22 cellular contexts compared by ENCODE assay signal in genomic region chr22:17537155-17537554, GRCh38. TPM values are rescaled to one million over a fixed set of nuclear protein-coding genes. Genes with fewer than 3 reads are reported as not detected.
DNase-seq lines count a peak whose midpoint lies in the region; ATAC-seq, FAIRE-seq and TF ChIP-seq lines count a peak whose summit lies in the region.
"Had no signal": no experiment of that assay in that cellular context is flagged by ENCODE, and none has a peak within 500 bp of the region (broad histone marks: within the 10 kb centered on the region; RNA-seq: fewer than 3 reads in every experiment).

No MANE protein-coding gene starts in this region.

- H4K20me1 ChIP-seq in H1 (replicated peaks in 1 of 2; ENCODE audit: control insufficient read depth in 1 of 2, insufficient read depth in 2 of 2, low read length in 2 of 2) (peaks cover 0 to 2% of the 10 kb centered on the region in 2 experiments), MM.1S (ENCODE audit: insufficient read depth, low read length) (no peaks in the 10 kb centered on the region)
- H4K20me1 ChIP-seq: BLaER1 had no signal

- TF ChIP-seq EP300 in H1 (IDR thresholded peaks at IDR 0.05; ENCODE audit: borderline replicate concordance in 1 of 2, low read depth in 2 of 2, low read length in 2 of 2) = no peak

- no peaks in the 10 kb centered on the region; the same call in 1 of the 2 replicates for H3K23me2 ChIP-seq in H1 (ENCODE audit: low read depth, low read length)

- FAIRE-seq in H1 (lab: Jason Lieb, UNC) = no peak
- no peak for FAIRE-seq in GM12892 (lab: Jason Lieb, UNC)
- FAIRE-seq: D721Med, GM18507 had no signal

- peaks cover 18 to 49% (median 28%) of the 10 kb centered on the region in 4 experiments for H3K36me3 ChIP-seq in H1 (ENCODE audit: control insufficient read depth in 2 of 4, insufficient read depth in 4 of 4, low read length in 3 of 4)
- peaks cover 0 to 6% of the 10 kb centered on the region in 2 donors for H3K36me3 ChIP-seq in left lung
- H3K36me3 ChIP-seq in upper lobe of right lung = peaks cover 9% of the 10 kb centered on the region
- H3K36me3 ChIP-seq in MM.1S (replicated peaks; ENCODE audit: insufficient read depth, low read length) = no peaks in the 10 kb centered on the region
- H3K36me3 ChIP-seq: BLaER1 had no signal

- no peak overlapping the region for H3K56ac ChIP-seq in H1 (replicated peaks; ENCODE audit: insufficient read length, low read depth, low read length)

- no peak for TF ChIP-seq POLR2A in H1 (IDR thresholded peaks at IDR 0.05; ENCODE audit: control extremely low read depth in 1 of 2, low read depth in 2 of 2, low read length in 2 of 2)
- no peak for TF ChIP-seq POLR2A in GM12892 (IDR thresholded peaks at IDR 0.05; ENCODE audit: low read depth, low read length)

- H3K18ac ChIP-seq in H1 (ENCODE audit: extremely low read depth, low read length) = no peak overlapping the region

- no peak overlapping the region for H4K91ac ChIP-seq in H1 (replicated peaks; ENCODE audit: insufficient read length, low read length)

- H3K79me1 ChIP-seq in H1 (ENCODE audit: low read depth, low read length) = no peaks in the 10 kb centered on the region; the same call in 1 of the 2 replicates

- no peak overlapping the region for H3K9ac ChIP-seq in H1 (replicated peaks in 1 of 4; ENCODE audit: extremely low read depth in 1 of 4, low read depth in 3 of 4, low read length in 3 of 4)
- no peak overlapping the region for H3K9ac ChIP-seq in MM.1S (ENCODE audit: low read length)
- H3K9ac ChIP-seq: BLaER1 had no signal

- H4K8ac ChIP-seq in H1 (ENCODE audit: extremely low read depth, insufficient read depth, low read length) = no peak overlapping the region

- no peak overlapping the region for H4K5ac ChIP-seq in H1 (ENCODE audit: insufficient read length, low read depth, low read length)

- no peak overlapping the region for H3K4ac ChIP-seq in H1 (replicated peaks; ENCODE audit: insufficient read length, low read depth, low read length)

- DNase-seq in NCI-H82 (lab: John Stamatoyannopoulos, UW) = peak; percentile 10
- DNase-seq in NCI-H82 treated with DMSO at 0.1 percent for 48 hours (lab: John Stamatoyannopoulos, UW; ENCODE audit: unreplicated experiment) = no peak
- DNase-seq in H1 (ENCODE audit: low read depth in 1 of 2, low spot score in 2 of 2) = no peak
- DNase-seq in left lung = no peak
- DNase-seq in upper lobe of right lung = no peak
- DNase-seq in MM.1S = no peak
- DNase-seq in GM12892 (ENCODE audit: insufficient read length) = no peak
- DNase-seq: CD8-positive, alpha-beta memory T cell; DMS79; NCI-H1417; NCI-H1930; NCI-H446 treated with DMSO at 0.1 percent for 48 hours; NCI-H748 treated with DMSO at 0.1 percent for 48 hours; PC-9; SJCRH30 had no signal

- intact Hi-C loops in left lung (cut with DNase I) = no loop called here
- intact Hi-C loops in upper lobe of right lung (cut with DNase I) = no loop called here

- WGBS in H1 (ENCODE audit: extremely low coverage in 1 of 2, insufficient coverage in 1 of 2, insufficient read length in 1 of 2, insufficient replicate concordance in 2 of 2, low coverage in 1 of 2, low lambda C conversion rate in 2 of 2, missing lambda C conversion rate in 1 of 2), 2 experiments = 90% methylated on average over 2 of the region's 2 CpGs; no CpG with 5 or more reads in 1 of the 2 experiments

- H3K27ac ChIP-seq in H1 (ENCODE audit: low read depth, low read length) (no peak overlapping the region), left lung (no peak overlapping the region), upper lobe of right lung (no peak overlapping the region), MM.1S (ENCODE audit: low read length) (no peak overlapping the region)
- H3K27ac ChIP-seq: 22Rv1, BLaER1, PC-9, SJCRH30 had no signal

- H3F3A ChIP-seq in MM.1S (ENCODE audit: insufficient read depth, low read length) = no peaks in the 10 kb centered on the region

- no peaks in the 10 kb centered on the region for H3K9me3 ChIP-seq in H1 (ENCODE audit: insufficient read depth in 2 of 2, low read depth in 1 of 2, low read length in 1 of 2)
- no peaks in the 10 kb centered on the region for H3K9me3 ChIP-seq in left lung
- H3K9me3 ChIP-seq in upper lobe of right lung = no peaks in the 10 kb centered on the region
- no peaks in the 10 kb centered on the region for H3K9me3 ChIP-seq in MM.1S (replicated peaks; ENCODE audit: insufficient read depth, low read length)
- H3K9me3 ChIP-seq: BLaER1, SJCRH30 had no signal

- H3K79me2 ChIP-seq in H1 (ENCODE audit: control insufficient read depth in 1 of 2, insufficient read depth in 2 of 2, low read length in 2 of 2) (peaks cover 0 to 3% of the 10 kb centered on the region in 2 experiments; a peak in 1 of 4 replicates), MM.1S (ENCODE audit: low read length) (no peaks in the 10 kb centered on the region)

- H2AFZ ChIP-seq in H1 (ENCODE audit: low read length) (no peak overlapping the region), MM.1S (ENCODE audit: low read length) (no peak overlapping the region)
- H2AFZ ChIP-seq: PC-9 had no signal

- H2BK20ac ChIP-seq in H1 (ENCODE audit: low read length) = no peak overlapping the region

- TF ChIP-seq CTCF in H1 (IDR thresholded peaks at IDR 0.05; ENCODE audit: control extremely low read depth in 1 of 3, insufficient read depth in 1 of 3, low read depth in 1 of 3, low read length in 3 of 3) (no peak), left lung (IDR thresholded peaks at IDR 0.05) (no peak), upper lobe of right lung (IDR thresholded peaks at IDR 0.05) (no peak), MM.1S (IDR thresholded peaks at IDR 0.05; ENCODE audit: low read length) (no peak)

- no peaks in the 10 kb centered on the region for H3K9me2 ChIP-seq in MM.1S (replicated peaks; ENCODE audit: insufficient read depth, low read length)

- H2BK12ac ChIP-seq in H1 (ENCODE audit: low read depth, low read length) = no peak overlapping the region

- POLR2A ChIA-PET in H1 (lab: Charles Lee; ENCODE audit: partially characterized antibody) = interaction anchor here (0.9 kb wide), 1 partner anchor 92 kb away, joined by 4 read pairs; no protein-coding TSS in a partner anchor

- H3K4me3 ChIP-seq in H1 (ENCODE audit: extremely low read depth in 1 of 4, insufficient read depth in 2 of 4, low read depth in 3 of 4, low read length in 4 of 4) (no peak overlapping the region), left lung (no peak overlapping the region), upper lobe of right lung (no peak overlapping the region), MM.1S (ENCODE audit: low read length) (no peak overlapping the region)
- H3K4me3 ChIP-seq: BLaER1, PC-9, SJCRH30 had no signal

- no peak overlapping the region for H3K14ac ChIP-seq in H1 (ENCODE audit: insufficient read length)

- H3K4me1 ChIP-seq in H1 (replicated peaks in 1 of 4; ENCODE audit: control insufficient read depth in 3 of 4, insufficient read depth in 4 of 4, low read length in 3 of 4) (peaks cover 0 to 7% (median 4%) of the 10 kb centered on the region in 4 experiments; a peak in 3 of 7 replicates), left lung (peaks cover 0 to 3% of the 10 kb centered on the region in 2 donors), upper lobe of right lung (peaks cover 4% of the 10 kb centered on the region), MM.1S (ENCODE audit: low read length) (no peaks in the 10 kb centered on the region)
- H3K4me1 ChIP-seq: BLaER1, SJCRH30 had no signal

- CTCF ChIA-PET in H1 (lab: Charles Lee; ENCODE audit: partially characterized antibody) = interaction anchor here (0.5 to 1.3 kb wide), 8 partner anchors 19 to 406 kb away, joined by 3 read pairs; partner anchors contain the start of gene BCL2L13

- H3K4me2 ChIP-seq in H1 (ENCODE audit: insufficient read depth in 1 of 2, low read depth in 2 of 2, low read length in 2 of 2) (no peak overlapping the region), MM.1S (ENCODE audit: low read depth, low read length) (no peak overlapping the region)
- H3K4me2 ChIP-seq: BLaER1, PC-9 had no signal

- H2BK120ac ChIP-seq in H1 (replicated peaks; ENCODE audit: low read depth, low read length) = no peak overlapping the region

- no peak for TF ChIP-seq RAD21 in H1 (IDR thresholded peaks at IDR 0.05 in 1 of 2, conservative IDR thresholded peaks at IDR 0.05 in 1 of 2; ENCODE audit: low read depth in 2 of 2, low read length in 2 of 2)

- H3K27me3 ChIP-seq in H1 (replicated peaks in 1 of 4; ENCODE audit: control insufficient read depth in 3 of 4, extremely low read depth in 1 of 4, insufficient read depth in 3 of 4, low read length in 3 of 4) = no peaks in the 10 kb centered on the region
- H3K27me3 ChIP-seq in left lung = no peaks in the 10 kb centered on the region
- no peaks in the 10 kb centered on the region for H3K27me3 ChIP-seq in upper lobe of right lung
- H3K27me3 ChIP-seq in MM.1S (replicated peaks; ENCODE audit: insufficient read depth, low read length) = no peaks in the 10 kb centered on the region
- H3K27me3 ChIP-seq: BLaER1, SJCRH30 had no signal

- H2BK5ac ChIP-seq in H1 (ENCODE audit: low read depth, low read length) = peak overlapping the region; percentile 47; the same call in 1 of the 2 replicates

- H2BK15ac ChIP-seq in H1 (ENCODE audit: low read length) = no peak overlapping the region

- H3K23ac ChIP-seq in H1 (ENCODE audit: insufficient read length) = no peak overlapping the region

- no peak overlapping the region for H2AK5ac ChIP-seq in H1 (ENCODE audit: low read depth, low read length)

- ATAC-seq in left lung (peak; percentile 57), upper lobe of right lung (peak; percentile 54), HG02870 (IDR thresholded peaks at IDR 0.05; ENCODE audit: unreplicated experiment) (no peak)

TF ChIP-seq in H1, 55 proteins besides CTCF, POLR2A, EP300 and RAD21 (continues in another document):
- TF ChIP-seq RNF2 (IDR thresholded peaks at IDR 0.05; ENCODE audit: borderline replicate concordance, low read depth, low read length, missing control alignments, poor library complexity, severe bottlenecking) (no peak), JUN (IDR thresholded peaks at IDR 0.05; ENCODE audit: low read depth, low read length) (no peak), PHF8 (conservative IDR thresholded peaks at IDR 0.05; ENCODE audit: low read depth, low read length) (no peak), KDM5A (IDR thresholded peaks at IDR 0.05; ENCODE audit: low read length) (no peak), JUND (IDR thresholded peaks at IDR 0.05; ENCODE audit: low read length) (no peak), BACH1 (IDR thresholded peaks at IDR 0.05; ENCODE audit: low read length) (no peak), CHD1 (IDR thresholded peaks at IDR 0.05; ENCODE audit: low read depth, low read length) (no peak)

RNA-seq across cellular contexts. Expression of gene SLC25A18, which starts 26.1 kb away (rescaled TPM):
- total RNA-seq in H1 (2021; fragmentation: NEBNext Ultra II Directional; extraction: Animal tissue kit (Norgen Biotek cat#: 25700)) = 2.2 and 2.8 TPM in 2 replicates
- 2.7 and 2.9 TPM in 2 replicates for polyA plus RNA-seq in H1 (2011; rRNA removed)
- 2.3 TPM for polyA plus RNA-seq in H1 (2011; cell fraction: cytosol; rRNA removed)
- polyA plus RNA-seq in H1 (2011; cell fraction: nucleus; rRNA removed) = 3.2 TPM
- polyA plus RNA-seq in H1 (2012, experiment 1 of 2) = 2.7 to 3.0 TPM (median 2.8 TPM) in 4 replicates
- polyA plus RNA-seq in H1 (2012, experiment 2 of 2) = 3.1 TPM
- polyA plus RNA-seq in H1 (2013, experiment 1 of 2) = 0.51 TPM
- polyA plus RNA-seq in H1 (2013, experiment 2 of 2) = 0.52 TPM
- 2.6 and 2.7 TPM in 2 replicates for polyA minus RNA-seq in H1 (2011; rRNA and poly(A)+ RNA removed)
- polyA minus RNA-seq in H1 (2011; cell fraction: cytosol; rRNA and poly(A)+ RNA removed) = 1.0 TPM
- polyA minus RNA-seq in H1 (2011; cell fraction: nucleus; rRNA and poly(A)+ RNA removed) = 2.5 TPM
- total RNA-seq in left lung (under 1 TPM; 0.26 to 0.50 TPM), upper lobe of right lung (1.2 TPM)
- polyA plus RNA-seq in GM12892 (2012; ENCODE audit: missing spikeins) = 0.13 TPM
- total RNA-seq: CD8-positive, alpha-beta memory T cell; LHCN-M2 had no signal
- polyA plus RNA-seq: CD8-positive, alpha-beta memory T cell; IgD-negative memory B cell had no signal
